Comparison of ENCODE assay signal across 11 cellular contexts in the genomic region with DNA sequence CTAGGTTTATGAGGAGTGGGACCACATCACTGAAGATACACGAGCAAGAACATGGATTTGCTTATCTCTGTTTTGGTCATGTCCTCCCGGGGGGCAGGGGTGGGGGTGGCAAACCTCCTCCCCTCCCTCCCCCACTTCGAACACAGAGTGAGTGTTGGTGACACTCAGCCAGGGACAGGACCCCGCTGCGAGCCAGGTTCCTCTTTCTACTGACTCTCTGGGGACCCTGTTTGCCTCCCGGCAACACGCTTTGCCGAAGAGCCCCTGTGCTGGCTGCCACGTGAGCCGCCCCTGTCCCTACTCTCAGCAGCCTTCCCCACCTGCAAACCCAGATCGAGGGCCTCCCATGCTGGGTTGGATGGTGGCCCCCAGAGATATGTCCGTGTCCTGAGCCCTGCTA. TPM values are rescaled to one million over a fixed set of nuclear protein-coding genes. Genes with fewer than 3 reads are reported as not detected.
A peak's percentile ranks its signal among the peaks of the same experiment; 100 is the strongest.
DNase-seq lines count a peak whose midpoint lies in the region; ATAC-seq and TF ChIP-seq lines count a peak whose summit lies in the region.
"Had no signal": no experiment of that assay in that cellular context is flagged by ENCODE, and none has a peak within 500 bp of the region (broad histone marks: within the 10 kb centered on the region; RNA-seq: fewer than 3 reads in every experiment).

No MANE protein-coding gene starts in this region.

- no peak overlapping the region for H2AFZ ChIP-seq in osteoblast (ENCODE audit: low read length)

- H3K4me1 Mint-ChIP-seq in activated CD8-positive, alpha-beta T cell treated with anti-CD3 and anti-CD28 coated beads, Interleukin-2, amount 10 ng/mL, durations not matched to agents 7 days and 5 days (ENCODE audit: low read depth) = peaks cover 42% of the 10 kb centered on the region

- no peaks in the 10 kb centered on the region for H3K79me2 ChIP-seq in osteoblast (ENCODE audit: insufficient read depth, low read length)

- no peaks in the 10 kb centered on the region for H3K9me3 Mint-ChIP-seq in activated CD8-positive, alpha-beta T cell treated with anti-CD3 and anti-CD28 coated beads, Interleukin-2, amount 10 ng/mL, durations not matched to agents 7 days and 5 days (ENCODE audit: insufficient read depth)

- H3K27ac ChIP-seq in BLaER1 treated with 17β-estradiol and CSF1 and Interleukin-3, amounts not matched to agents 10 nM and 100 nM = peak overlapping the region; percentile 72 to 91 (median 86)
- no peak overlapping the region for H3K27ac ChIP-seq in osteoblast (ENCODE audit: low read depth, low read length)

- no peaks in the 10 kb centered on the region for H3K27me3 ChIP-seq in BLaER1 treated with 17β-estradiol and CSF1 and Interleukin-3, amounts not matched to agents 10 nM and 100 nM
- no peaks in the 10 kb centered on the region for H3K27me3 ChIP-seq in osteoblast (ENCODE audit: insufficient read depth, low read length)

- peak overlapping the region; percentile 40 for H3K27ac Mint-ChIP-seq in activated CD8-positive, alpha-beta T cell treated with anti-CD3 and anti-CD28 coated beads, Interleukin-2, amount 10 ng/mL, durations not matched to agents 7 days and 5 days

- peak; percentile 13 for DNase-seq in activated CD8-positive, alpha-beta T cell treated with anti-CD3 and anti-CD28 coated beads, Interleukin-2, amount 10 ng/mL, durations not matched to agents 7 days and 5 days
- DNase-seq in nucleus accumbens (lab: John Stamatoyannopoulos, UW) = no peak
- DNase-seq in foreskin melanocyte = no peak
- DNase-seq in LoVo (ENCODE audit: low spot score) = no peak
- no peak for DNase-seq in osteoblast (ENCODE audit: insufficient read length, low spot score, missing footprints)
- DNase-seq: NCI-H1048 had no signal

- POLR2A ChIA-PET in activated CD8-positive, alpha-beta T cell treated with anti-CD3 and anti-CD28 coated beads, Interleukin-2, amount 10 ng/mL, durations not matched to agents 7 days and 5 days (lab: Charles Lee) = no interaction called here

- peaks cover 42% of the 10 kb centered on the region for H3K36me3 Mint-ChIP-seq in activated CD8-positive, alpha-beta T cell treated with anti-CD3 and anti-CD28 coated beads, Interleukin-2, amount 10 ng/mL, durations not matched to agents 7 days and 5 days (ENCODE audit: low read depth)

- H3K9me3 ChIP-seq in BLaER1 treated with 17β-estradiol and CSF1 and Interleukin-3, amounts not matched to agents 10 nM and 100 nM (replicated peaks in 1 of 11) = no peaks in the 10 kb centered on the region; a peak in 2 of 22 replicates
- H3K9me3 ChIP-seq in osteoblast (ENCODE audit: low read depth, low read length) = peaks cover 2% of the 10 kb centered on the region

- peak overlapping the region in 7 of 10 experiments; percentile 0 to 51 (median 5); a peak in 2 of 20 replicates for H3K4me3 ChIP-seq in BLaER1 treated with 17β-estradiol and CSF1 and Interleukin-3, amounts not matched to agents 10 nM and 100 nM
- no peak overlapping the region for H3K4me3 ChIP-seq in osteoblast (ENCODE audit: insufficient read depth, low read length)

- H3K4me1 ChIP-seq in BLaER1 treated with 17β-estradiol and CSF1 and Interleukin-3, amounts not matched to agents 10 nM and 100 nM = peaks cover 62 to 94% (median 84%) of the 10 kb centered on the region in 10 experiments
- no peaks in the 10 kb centered on the region for H3K4me1 ChIP-seq in osteoblast (ENCODE audit: insufficient read depth, low read length)

- no peak for TF ChIP-seq CTCF in osteoblast (IDR thresholded peaks at IDR 0.05; ENCODE audit: extremely low read depth, low read depth, low read length)

- CTCF ChIA-PET in activated CD8-positive, alpha-beta T cell treated with anti-CD3 and anti-CD28 coated beads, Interleukin-2, amount 10 ng/mL, durations not matched to agents 7 days and 5 days (lab: Charles Lee) = no interaction called here

- H3K36me3 ChIP-seq in BLaER1 treated with 17β-estradiol and CSF1 and Interleukin-3, amounts not matched to agents 10 nM and 100 nM = peaks cover 0 to 83% (median 35%) of the 10 kb centered on the region in 11 experiments; a peak in 16 of 22 replicates
- no peaks in the 10 kb centered on the region for H3K36me3 ChIP-seq in osteoblast (ENCODE audit: insufficient read depth, low read length)

- ATAC-seq in GM18873 (IDR thresholded peaks at IDR 0.05; ENCODE audit: low FRiP score, unreplicated experiment) (peak; percentile 54), HG03060 (IDR thresholded peaks at IDR 0.05; ENCODE audit: low read depth, unreplicated experiment) (peak; percentile 44)
- no peak for ATAC-seq in activated CD8-positive, alpha-beta T cell treated with anti-CD3 and anti-CD28 coated beads, Interleukin-2, amount 10 ng/mL, durations not matched to agents 7 days and 5 days

- no peak overlapping the region for H3K4me3 Mint-ChIP-seq in activated CD8-positive, alpha-beta T cell treated with anti-CD3 and anti-CD28 coated beads, Interleukin-2, amount 10 ng/mL, durations not matched to agents 7 days and 5 days

- no peaks in the 10 kb centered on the region for H3K27me3 Mint-ChIP-seq in activated CD8-positive, alpha-beta T cell treated with anti-CD3 and anti-CD28 coated beads, Interleukin-2, amount 10 ng/mL, durations not matched to agents 7 days and 5 days (ENCODE audit: low read depth)

- peak overlapping the region; percentile 68 to 96 (median 87) for H3K4me2 ChIP-seq in BLaER1 treated with 17β-estradiol and CSF1 and Interleukin-3, amounts not matched to agents 10 nM and 100 nM
- H3K4me2 ChIP-seq in osteoblast (ENCODE audit: insufficient read depth, low read length) = no peak overlapping the region

- peak overlapping the region; percentile 63 to 79 (median 67); a peak in 21 of 22 replicates for H3K9ac ChIP-seq in BLaER1 treated with 17β-estradiol and CSF1 and Interleukin-3, amounts not matched to agents 10 nM and 100 nM

- peaks cover 0 to 95% (median 82%) of the 10 kb centered on the region in 11 experiments; a peak in 14 of 22 replicates for H4K20me1 ChIP-seq in BLaER1 treated with 17β-estradiol and CSF1 and Interleukin-3, amounts not matched to agents 10 nM and 100 nM
- no peaks in the 10 kb centered on the region for H4K20me1 ChIP-seq in osteoblast (ENCODE audit: insufficient read depth, low read length)

RNA-seq across cellular contexts. Expression of gene P2RY8, which starts 34.7 kb away (rescaled TPM):
- 10 to 100 TPM; 62.9 to 65.5 TPM for total RNA-seq in activated CD8-positive, alpha-beta T cell treated with anti-CD3 and anti-CD28 coated beads, Interleukin-2, amount 10 ng/mL, durations not matched to agents 7 days and 5 days
- total RNA-seq in osteoblast = under 0.01 TPM in 1 of 2 replicates, not detected in the other
- total RNA-seq: fibroblast of lung, pulmonary artery endothelial cell had no signal

RNA-seq across cellular contexts. Expression of gene ASMTL, which starts 49.5 kb away (rescaled TPM):
- total RNA-seq in activated CD8-positive, alpha-beta T cell treated with anti-CD3 and anti-CD28 coated beads, Interleukin-2, amount 10 ng/mL, durations not matched to agents 7 days and 5 days = 10 to 100 TPM; 45.3 to 45.9 TPM
- total RNA-seq in osteoblast = 22.4 and 24.6 TPM in 2 replicates

Comparison
In these comparisons a context has a peak if more than half of its experiments do, and no peak if none do; other contexts are left out.
1. RNA of gene P2RY8, which starts 34.7 kb away (total RNA-seq): 62.9 to 65.5 TPM in activated CD8-positive, alpha-beta T cell treated with anti-CD3 and anti-CD28 coated beads, Interleukin-2, amount 10 ng/mL, durations not matched to agents 7 days and 5 days; under 0.01 TPM in osteoblast; every median in the first group is over 10 times any median in the second.